19 cellular contexts compared by ENCODE assay signal in the genomic region with DNA sequence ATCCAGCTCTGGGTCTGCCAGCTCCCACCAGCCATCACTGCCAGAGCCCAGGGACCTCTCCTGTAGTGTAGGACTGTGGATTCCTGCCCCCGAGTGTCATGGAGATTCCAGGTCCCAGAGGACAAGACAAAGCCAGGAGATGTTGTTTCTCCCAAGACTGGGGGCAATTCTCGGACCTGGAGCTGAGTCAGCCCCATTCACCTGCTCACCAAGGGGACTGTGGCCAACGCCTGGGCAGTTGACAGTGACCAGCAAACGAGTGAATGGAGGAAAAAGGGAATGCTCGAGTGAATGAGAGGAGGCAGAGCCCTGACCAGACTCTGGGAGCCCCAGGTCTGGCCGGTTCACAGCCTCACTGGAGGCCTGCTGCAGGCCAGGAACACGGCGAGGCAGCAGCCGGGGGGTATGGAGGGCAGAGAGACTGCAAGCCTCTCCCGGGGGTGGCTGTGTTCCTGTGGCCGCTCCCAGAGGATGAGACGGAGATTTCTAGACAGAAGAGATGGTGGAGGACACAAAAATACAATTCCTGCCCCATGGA.
"Had no signal": no experiment of that assay in that cellular context is flagged by ENCODE, and none has a peak within 500 bp of the region (broad histone marks: within the 10 kb centered on the region; RNA-seq: fewer than 3 reads in every experiment).

No MANE protein-coding gene starts in this region.

- H3K4me3 ChIP-seq: heart left ventricle, lung, pancreas, upper lobe of left lung had no signal

- H3K4me1 ChIP-seq: pancreas, upper lobe of left lung had no signal

- H3K36me3 ChIP-seq: heart left ventricle, neutrophil, pancreas, upper lobe of left lung had no signal

- H3K9me3 ChIP-seq: heart left ventricle, neutrophil, pancreas, upper lobe of left lung had no signal

- ATAC-seq: activated T-cell treated with anti-CD3 and anti-CD28 coated beads, Interleukin-2, amount 50 U/mL, for 72 hours; left colon; naive thymus-derived CD4-positive, alpha-beta T cell had no signal

- H3K27ac ChIP-seq: heart left ventricle, neutrophil, pancreas, upper lobe of left lung had no signal

- DNase-seq: activated CD4-positive, alpha-beta memory T cell treated with anti-CD3 and anti-CD28 coated beads, Interleukin-2, amount 10 ng/mL, durations not matched to agents 7 days and 5 days; activated CD4-positive, alpha-beta T cell treated with anti-CD3 and anti-CD28 coated beads, Interleukin-2, amount 10 ng/mL, durations not matched to agents 24 days and 14 days; activated effector memory CD4-positive, alpha-beta T cell treated with Interleukin-2 at 50 U/mL for 16 hours; activated naive CD4-positive, alpha-beta T cell treated with anti-CD3 and anti-CD28 coated beads for 36 hours; activated naive CD8-positive, alpha-beta T cell treated with anti-CD3 and anti-CD28 coated beads, Interleukin-2, amount 10 ng/mL, durations not matched to agents 7 days and 5 days; activated T-cell treated with anti-CD3 and anti-CD28 coated beads, Interleukin-2, amount 50 U/mL, for 72 hours; cerebellar nuclear complex; cortex of kidney; endodermal cell; left colon; naive thymus-derived CD4-positive, alpha-beta T cell; pancreas; stimulated activated CD4-positive, alpha-beta T cell treated with anti-CD3 and anti-CD28 coated beads, Interleukin-4, amount 100 ng/mL, for 1 hour; stimulated activated naive CD4-positive, alpha-beta T cell; T-helper 2 cell had no signal

- H3K27me3 ChIP-seq: upper lobe of left lung had no signal
